2 cellular contexts compared by ENCODE assay signal in genomic region chr16:58853830-58854229, GRCh38.
TF ChIP-seq lines count a peak whose summit lies in the region.

No MANE protein-coding gene starts in this region.

TF ChIP-seq in SK-N-SH, 30 proteins besides CTCF, POLR2A, EP300 and RAD21 (continued from another document):
- TF ChIP-seq REST (IDR thresholded peaks at IDR 0.05; ENCODE audit: low read depth, low read length) (no peak), MAX (IDR thresholded peaks at IDR 0.05; ENCODE audit: low read depth) (no peak), USF2 (IDR thresholded peaks at IDR 0.05; ENCODE audit: borderline replicate concordance, low read depth, low read length) (no peak), RFX5 (IDR thresholded peaks at IDR 0.05; ENCODE audit: low read length) (peak; percentile 36; the same call in 1 of the 2 replicates), TEAD4 (IDR thresholded peaks at IDR 0.05; ENCODE audit: borderline replicate concordance, insufficient read depth) (no peak)

TF ChIP-seq in SK-N-SH treated with all-trans-retinoic acid at 6 μM for 48 hours, 23 proteins besides CTCF, POLR2A, EP300 and RAD21 (continued from another document):
- TF ChIP-seq TSHZ2 (CRISPR knock-in tag; IDR thresholded peaks at IDR 0.05) (no peak), OSR1 (CRISPR knock-in tag; IDR thresholded peaks at IDR 0.05) (no peak), ZNF565 (CRISPR knock-in tag; conservative IDR thresholded peaks at IDR 0.05; ENCODE audit: low read depth) (no peak), BACH2 (CRISPR knock-in tag; IDR thresholded peaks at IDR 0.05; ENCODE audit: borderline replicate concordance) (no peak), ZFP3 (CRISPR knock-in tag; IDR thresholded peaks at IDR 0.05) (no peak), ZNF8 (CRISPR knock-in tag; IDR thresholded peaks at IDR 0.05) (no peak), ARNTL (CRISPR knock-in tag; IDR thresholded peaks at IDR 0.05; ENCODE audit: borderline replicate concordance, low read depth) (no peak), ESRRG (CRISPR knock-in tag; IDR thresholded peaks at IDR 0.05) (no peak), TOX (CRISPR knock-in tag; IDR thresholded peaks at IDR 0.05; ENCODE audit: borderline replicate concordance) (no peak), TCF4 (CRISPR knock-in tag; IDR thresholded peaks at IDR 0.05; ENCODE audit: borderline replicate concordance) (no peak), POU6F1 (CRISPR knock-in tag; IDR thresholded peaks at IDR 0.05; ENCODE audit: borderline replicate concordance, low read depth) (no peak), CSDC2 (CRISPR knock-in tag; IDR thresholded peaks at IDR 0.05) (no peak)
